Comparison of ENCODE assay signal across 9 cellular contexts in genomic region chr17:48456584-48456983, GRCh38. TPM values are rescaled to one million over a fixed set of nuclear protein-coding genes. Genes with fewer than 3 reads are reported as not detected.
DNase-seq lines count a peak whose midpoint lies in the region; ATAC-seq and TF ChIP-seq lines count a peak whose summit lies in the region.
"Had no signal": no experiment of that assay in that cellular context is flagged by ENCODE, and none has a peak within 500 bp of the region (broad histone marks: within the 10 kb centered on the region; RNA-seq: fewer than 3 reads in every experiment).

No MANE protein-coding gene starts in this region.

- H3K27me3 Mint-ChIP-seq in CD4-positive, alpha-beta memory T cell, result no peaks in the 10 kb centered on the region
- H3K27me3 Mint-ChIP-seq in activated CD8-positive, alpha-beta T cell treated with anti-CD3 and anti-CD28 coated beads, Interleukin-2, amount 10 ng/mL, durations not matched to agents 7 days and 5 days (ENCODE audit: low read depth), result peaks cover 3% of the 10 kb centered on the region

- POLR2A ChIA-PET in CD4-positive, alpha-beta memory T cell (lab: Charles Lee; ENCODE audit: partially characterized antibody), result interaction anchor here (1.0 to 8.8 kb wide), 10 partner anchors 15 to 123 kb away, joined by 3 to 186 read pairs (median 4); no protein-coding TSS in a partner anchor
- POLR2A ChIA-PET in activated CD8-positive, alpha-beta T cell treated with anti-CD3 and anti-CD28 coated beads, Interleukin-2, amount 10 ng/mL, durations not matched to agents 7 days and 5 days (lab: Charles Lee), result interaction anchor here (0.8 to 6.7 kb wide), 2 partner anchors 16 to 44 kb away, joined by 3 to 63 read pairs; no protein-coding TSS in a partner anchor

- CTCF ChIA-PET in CD4-positive, alpha-beta memory T cell (lab: Charles Lee; ENCODE audit: partially characterized antibody), result interaction anchor here (0.7 to 8.5 kb wide), 27 partner anchors 9 to 194 kb away, joined by 3 to 101 read pairs (median 4); no protein-coding TSS in a partner anchor
- CTCF ChIA-PET in activated CD8-positive, alpha-beta T cell treated with anti-CD3 and anti-CD28 coated beads, Interleukin-2, amount 10 ng/mL, durations not matched to agents 7 days and 5 days (lab: Charles Lee), result interaction anchor here (0.6 to 7.4 kb wide), 22 partner anchors 14 to 194 kb away, joined by 3 to 159 read pairs (median 4); no protein-coding TSS in a partner anchor

- no peak overlapping the region for H3K27ac ChIP-seq in CD4-positive, alpha-beta memory T cell (ENCODE audit: low read depth, low read length)
- H3K27ac ChIP-seq in HUES48 (ENCODE audit: low read depth, low read length) (no peak overlapping the region), body of pancreas (no peak overlapping the region), brain microvascular endothelial cell (no peak overlapping the region), aorta (ENCODE audit: low read depth in 1 of 2, low read length in 2 of 2) (no peak overlapping the region)
- H3K27ac ChIP-seq: thyroid gland had no signal

- H3K4me3 Mint-ChIP-seq in CD4-positive, alpha-beta memory T cell, result peak overlapping the region; percentile 35 to 86 (median 76)
- H3K4me3 Mint-ChIP-seq in activated CD8-positive, alpha-beta T cell treated with anti-CD3 and anti-CD28 coated beads, Interleukin-2, amount 10 ng/mL, durations not matched to agents 7 days and 5 days, result peak overlapping the region; percentile 72

- H3K36me3 ChIP-seq in CD4-positive, alpha-beta memory T cell (ENCODE audit: insufficient read depth, low read length), result no peaks in the 10 kb centered on the region
- H3K36me3 ChIP-seq in HUES48 (ENCODE audit: control insufficient read depth, insufficient read depth, low read length), result no peaks in the 10 kb centered on the region
- H3K36me3 ChIP-seq in kidney epithelial cell (ENCODE audit: control insufficient read depth, insufficient read depth, low read length), result no peaks in the 10 kb centered on the region
- no peaks in the 10 kb centered on the region for H3K36me3 ChIP-seq in body of pancreas (replicated peaks in 1 of 2; ENCODE audit: insufficient read depth in 1 of 2, low read depth in 2 of 2)
- H3K36me3 ChIP-seq in brain microvascular endothelial cell (replicated peaks), result no peaks in the 10 kb centered on the region
- no peaks in the 10 kb centered on the region for H3K36me3 ChIP-seq in aorta (ENCODE audit: control insufficient read depth in 1 of 2, insufficient read depth in 2 of 2, low read length in 1 of 2)
- H3K36me3 ChIP-seq: thyroid gland had no signal

- no peaks in the 10 kb centered on the region for H3K9me3 ChIP-seq in CD4-positive, alpha-beta memory T cell (ENCODE audit: control insufficient read depth in 1 of 2, low read length in 2 of 2)
- no peaks in the 10 kb centered on the region for H3K9me3 ChIP-seq in HUES48 (ENCODE audit: control insufficient read depth, insufficient read depth, low read length)
- no peaks in the 10 kb centered on the region for H3K9me3 ChIP-seq in body of pancreas
- peaks cover 5% of the 10 kb centered on the region for H3K9me3 ChIP-seq in aorta (ENCODE audit: control insufficient read depth, low read length)
- H3K9me3 ChIP-seq: thyroid gland had no signal

- intact Hi-C loops in CD4-positive, alpha-beta memory T cell (cut with micrococcal nuclease), result loop anchor here (2.0 kb wide), 1 partner anchor 82 kb away; no protein-coding TSS in a partner anchor
- intact Hi-C loops in body of pancreas (cut with DNase I), result no loop called here
- intact Hi-C loops in aorta (cut with DNase I), result loop anchor here (5.0 kb wide), 1 partner anchor 104 kb away; no protein-coding TSS in a partner anchor

- no peaks in the 10 kb centered on the region for H3K36me3 Mint-ChIP-seq in CD4-positive, alpha-beta memory T cell
- H3K36me3 Mint-ChIP-seq in activated CD8-positive, alpha-beta T cell treated with anti-CD3 and anti-CD28 coated beads, Interleukin-2, amount 10 ng/mL, durations not matched to agents 7 days and 5 days (ENCODE audit: low read depth), result peaks cover 20% of the 10 kb centered on the region

- peak overlapping the region in 2 of 7 donors; percentile 76 to 81 for H3K27ac Mint-ChIP-seq in CD4-positive, alpha-beta memory T cell
- H3K27ac Mint-ChIP-seq in activated CD8-positive, alpha-beta T cell treated with anti-CD3 and anti-CD28 coated beads, Interleukin-2, amount 10 ng/mL, durations not matched to agents 7 days and 5 days, result peak overlapping the region; percentile 58

- peaks cover 43 to 68% (median 51%) of the 10 kb centered on the region in 4 donors for H3K4me1 Mint-ChIP-seq in CD4-positive, alpha-beta memory T cell
- peaks cover 72% of the 10 kb centered on the region for H3K4me1 Mint-ChIP-seq in activated CD8-positive, alpha-beta T cell treated with anti-CD3 and anti-CD28 coated beads, Interleukin-2, amount 10 ng/mL, durations not matched to agents 7 days and 5 days (ENCODE audit: low read depth)

- peak overlapping the region in 1 of 2 donors; percentile 16 for H3K4me3 ChIP-seq in CD4-positive, alpha-beta memory T cell (ENCODE audit: low read length in 2 of 2)
- H3K4me3 ChIP-seq in HUES48 (ENCODE audit: low read depth, low read length), result peak overlapping the region; percentile 50
- H3K4me3 ChIP-seq in kidney epithelial cell (ENCODE audit: low read depth, low read length), result no peak overlapping the region
- no peak overlapping the region for H3K4me3 ChIP-seq in body of pancreas
- H3K4me3 ChIP-seq in brain microvascular endothelial cell (ENCODE audit: low read depth, low read length), result no peak overlapping the region
- no peak overlapping the region for H3K4me3 ChIP-seq in aorta (ENCODE audit: low read length in 2 of 2)
- H3K4me3 ChIP-seq: thyroid gland had no signal

- peaks cover 60% of the 10 kb centered on the region for H3K4me1 ChIP-seq in CD4-positive, alpha-beta memory T cell (ENCODE audit: insufficient read depth, low read length)
- H3K4me1 ChIP-seq in HUES48 (ENCODE audit: control insufficient read depth, insufficient read depth, low read length), result peaks cover 14% of the 10 kb centered on the region
- H3K4me1 ChIP-seq in body of pancreas, result peaks cover 11% of the 10 kb centered on the region
- H3K4me1 ChIP-seq in aorta (ENCODE audit: control insufficient read depth in 1 of 2, insufficient read depth in 2 of 2, low read length in 2 of 2), result no peaks in the 10 kb centered on the region

- TF ChIP-seq CTCF in kidney epithelial cell (IDR thresholded peaks at IDR 0.05; ENCODE audit: insufficient read depth, low read length, poor library complexity, severe bottlenecking) (no peak), body of pancreas (IDR thresholded peaks at IDR 0.05) (no peak), brain microvascular endothelial cell (IDR thresholded peaks at IDR 0.05; ENCODE audit: low read depth, low read length, missing control alignments) (no peak)

- in situ Hi-C loops in brain microvascular endothelial cell (cut with HindIII; ENCODE audit: low pct_ligation_motif_present, low sequenced_read_pairs), result no loop called here

- H3K9me3 Mint-ChIP-seq in CD4-positive, alpha-beta memory T cell, result no peaks in the 10 kb centered on the region
- H3K9me3 Mint-ChIP-seq in activated CD8-positive, alpha-beta T cell treated with anti-CD3 and anti-CD28 coated beads, Interleukin-2, amount 10 ng/mL, durations not matched to agents 7 days and 5 days (ENCODE audit: insufficient read depth), result peaks cover 8% of the 10 kb centered on the region

- peak in 1 of 5 donors; percentile 52 for DNase-seq in CD4-positive, alpha-beta memory T cell
- DNase-seq in activated CD8-positive, alpha-beta T cell treated with anti-CD3 and anti-CD28 coated beads, Interleukin-2, amount 10 ng/mL, durations not matched to agents 7 days and 5 days, result peak; percentile 61
- DNase-seq in kidney epithelial cell (ENCODE audit: low read depth), result peak; percentile 56
- DNase-seq in body of pancreas, result no peak
- DNase-seq in brain microvascular endothelial cell, result no peak
- no peak for DNase-seq in aorta

- ATAC-seq in activated CD8-positive, alpha-beta T cell treated with anti-CD3 and anti-CD28 coated beads, Interleukin-2, amount 10 ng/mL, durations not matched to agents 7 days and 5 days, result peak; percentile 51
- no peak for ATAC-seq in HG02840 (IDR thresholded peaks at IDR 0.05; ENCODE audit: low FRiP score, unreplicated experiment)
- no peak for ATAC-seq in body of pancreas
- ATAC-seq in aorta (ENCODE audit: low FRiP score), result no peak

- H3K9ac ChIP-seq in HUES48 (ENCODE audit: low read depth, low read length), result no peak overlapping the region

- TF ChIP-seq POLR2A in body of pancreas (IDR thresholded peaks at IDR 0.05), result no peak

- 17 to 39% methylated on average over 5 of the region's 5 CpGs for WGBS in body of pancreas, 2 donors
- 30 to 38% methylated on average over 5 of the region's 5 CpGs for WGBS in aorta, 2 donors

- H3K27me3 ChIP-seq in CD4-positive, alpha-beta memory T cell (ENCODE audit: insufficient read depth, low read length), result no peaks in the 10 kb centered on the region
- peaks cover 32% of the 10 kb centered on the region for H3K27me3 ChIP-seq in HUES48 (ENCODE audit: control insufficient read depth, insufficient read depth, low read length)
- H3K27me3 ChIP-seq in kidney epithelial cell (ENCODE audit: control insufficient read depth, insufficient read depth, low read length), result no peaks in the 10 kb centered on the region
- no peaks in the 10 kb centered on the region for H3K27me3 ChIP-seq in body of pancreas
- H3K27me3 ChIP-seq in brain microvascular endothelial cell (replicated peaks), result peaks cover 9% of the 10 kb centered on the region
- H3K27me3 ChIP-seq in aorta (ENCODE audit: control insufficient read depth in 1 of 2, insufficient read depth in 2 of 2, low read length in 1 of 2), result peaks cover 0 to 3% of the 10 kb centered on the region in 2 donors
- H3K27me3 ChIP-seq: thyroid gland had no signal

RNA-seq across cellular contexts. Expression of gene SKAP1, which starts 26.6 kb away (rescaled TPM):
- total RNA-seq in CD4-positive, alpha-beta memory T cell, result 10 to 100 TPM; 83.4 to 88.7 TPM
- polyA plus RNA-seq in CD4-positive, alpha-beta memory T cell, result 100 to 1,000 TPM; 242 to 336 TPM
- total RNA-seq in activated CD8-positive, alpha-beta T cell treated with anti-CD3 and anti-CD28 coated beads, Interleukin-2, amount 10 ng/mL, durations not matched to agents 7 days and 5 days, result 10 to 100 TPM; 93.8 to 94.1 TPM
- total RNA-seq in kidney epithelial cell, result 3.6 and 5.6 TPM in 2 replicates
- total RNA-seq in body of pancreas, result 1 to 10 TPM in 1 of 2 donors, under 1 TPM in 1; 0.78 to 4.0 TPM
- 1 to 10 TPM in 1 of 2 donors, under 1 TPM in 1; 0.84 to 3.6 TPM for total RNA-seq in aorta
- polyA plus RNA-seq in aorta, result 1 to 10 TPM in 1 of 2 donors, not detected in 1; 3.1 TPM

Comparison
In these comparisons a context has a peak if more than half of its experiments do, and no peak if none do; other contexts are left out.
1. DNase-seq: peak in activated CD8-positive, alpha-beta T cell treated with anti-CD3 and anti-CD28 coated beads, Interleukin-2, amount 10 ng/mL, durations not matched to agents 7 days and 5 days (single experiment) and kidney epithelial cell (single experiment); none in body of pancreas (0 of 4), brain microvascular endothelial cell (single experiment) and aorta (0 of 2).
2. RNA of gene SKAP1, which starts 26.6 kb away (total RNA-seq): 93.8 to 94.1 TPM in activated CD8-positive, alpha-beta T cell treated with anti-CD3 and anti-CD28 coated beads, Interleukin-2, amount 10 ng/mL, durations not matched to agents 7 days and 5 days and 83.4 to 88.7 TPM in CD4-positive, alpha-beta memory T cell; 3.6 to 5.6 TPM in kidney epithelial cell, 0.78 to 4.0 TPM in body of pancreas and 0.84 to 3.6 TPM in aorta; every median in the first group is over 10 times any median in the second.